In the genomic region with DNA sequence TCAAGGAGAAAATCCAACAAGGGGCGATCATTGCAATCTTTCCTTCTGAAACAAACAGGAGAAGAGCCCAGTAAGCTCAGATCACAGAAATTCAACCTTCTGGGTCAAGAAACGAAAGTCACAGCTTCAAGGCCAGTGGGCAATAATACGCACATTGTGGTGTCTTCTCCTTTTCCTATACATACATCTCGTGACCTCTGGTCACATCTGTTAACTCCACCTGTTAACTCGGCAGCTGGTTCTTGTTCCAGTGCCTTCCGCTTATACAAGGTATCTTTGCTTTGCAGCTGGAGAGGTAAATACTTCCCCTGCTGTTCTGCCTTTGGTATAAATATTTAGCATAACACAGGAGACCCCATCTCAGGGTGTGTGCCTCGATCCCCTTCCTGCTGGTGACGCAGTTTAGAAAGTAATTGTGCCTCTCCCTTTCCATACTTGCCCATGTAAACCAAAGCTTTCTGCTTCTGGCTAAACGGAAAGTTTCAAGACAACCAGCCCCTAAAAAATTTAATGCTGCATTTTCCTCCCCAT, we compare ENCODE assay signal across 20 cellular contexts. TPM values are rescaled to one million over a fixed set of nuclear protein-coding genes. Genes with fewer than 3 reads are reported as not detected.
DNase-seq lines count a peak whose midpoint lies in the region; ATAC-seq, FAIRE-seq and TF ChIP-seq lines count a peak whose summit lies in the region.
"Had no signal": no experiment of that assay in that cellular context is flagged by ENCODE, and none has a peak within 500 bp of the region (broad histone marks: within the 10 kb centered on the region; RNA-seq: fewer than 3 reads in every experiment).

No MANE protein-coding gene starts in this region.

- H3K27ac ChIP-seq in BLaER1 = peak overlapping the region; percentile 79; the same call in 1 of the 2 replicates
- H3K27ac ChIP-seq in H1 (ENCODE audit: low read depth, low read length) = peak overlapping the region; percentile 42; the same call in 1 of the 2 replicates
- H3K27ac ChIP-seq: 22Rv1 had no signal

- H2BK12ac ChIP-seq in H1 (ENCODE audit: low read depth, low read length) = peak overlapping the region; percentile 69; the same call in 1 of the 2 replicates

- H4K91ac ChIP-seq in H1 (replicated peaks; ENCODE audit: insufficient read length, low read length) = no peak overlapping the region

- TF ChIP-seq EP300 in H1 (IDR thresholded peaks at IDR 0.05; ENCODE audit: borderline replicate concordance in 1 of 2, low read depth in 2 of 2, low read length in 2 of 2) = no peak; a peak in 1 of 3 replicates

- no peak overlapping the region for H3K14ac ChIP-seq in H1 (ENCODE audit: insufficient read length)

- peaks cover 47% of the 10 kb centered on the region for H3K9me3 ChIP-seq in BLaER1
- peaks cover 4 to 12% of the 10 kb centered on the region in 2 experiments for H3K9me3 ChIP-seq in H1 (ENCODE audit: insufficient read depth in 2 of 2, low read depth in 1 of 2, low read length in 1 of 2)

- 0 out of 2 replicates have a peak overlapping the region, but pooled peaks have one; percentile 33 for H2BK15ac ChIP-seq in H1 (ENCODE audit: low read length)

- TF ChIP-seq CTCF in H1 (IDR thresholded peaks at IDR 0.05; ENCODE audit: control extremely low read depth in 1 of 3, insufficient read depth in 1 of 3, low read depth in 1 of 3, low read length in 3 of 3) = no peak

- POLR2A ChIA-PET in H1 (lab: Charles Lee; ENCODE audit: partially characterized antibody) = no interaction called here

- H3K79me2 ChIP-seq in H1 (ENCODE audit: control insufficient read depth in 1 of 2, insufficient read depth in 2 of 2, low read length in 2 of 2) = no peaks in the 10 kb centered on the region

- no peak overlapping the region for H4K5ac ChIP-seq in H1 (ENCODE audit: insufficient read length, low read depth, low read length)

- no peak for TF ChIP-seq RAD21 in H1 (IDR thresholded peaks at IDR 0.05 in 1 of 2, conservative IDR thresholded peaks at IDR 0.05 in 1 of 2; ENCODE audit: low read depth in 2 of 2, low read length in 2 of 2)

- no peak overlapping the region for H3K18ac ChIP-seq in H1 (ENCODE audit: extremely low read depth, low read length)

- ATAC-seq in HG02870 (IDR thresholded peaks at IDR 0.05; ENCODE audit: unreplicated experiment) (peak; percentile 66), HG03342 (IDR thresholded peaks at IDR 0.05; ENCODE audit: unreplicated experiment) (no peak), GM19397 (IDR thresholded peaks at IDR 0.05; ENCODE audit: unreplicated experiment) (no peak)
- ATAC-seq: HCT116 had no signal

- H3K9ac ChIP-seq in BLaER1 (no peak overlapping the region), H1 (replicated peaks in 1 of 4; ENCODE audit: extremely low read depth in 1 of 4, low read depth in 3 of 4, low read length in 3 of 4) (no peak overlapping the region)

- H3K36me3 ChIP-seq in BLaER1 (peaks cover 56% of the 10 kb centered on the region), H1 (ENCODE audit: control insufficient read depth in 2 of 4, insufficient read depth in 4 of 4, low read length in 3 of 4) (peaks cover 0 to 9% (median 1%) of the 10 kb centered on the region in 4 experiments; a peak in 3 of 8 replicates)

- no peaks in the 10 kb centered on the region for H3K27me3 ChIP-seq in BLaER1
- H3K27me3 ChIP-seq in H1 (replicated peaks in 1 of 4; ENCODE audit: control insufficient read depth in 3 of 4, extremely low read depth in 1 of 4, insufficient read depth in 3 of 4, low read length in 3 of 4) = no peaks in the 10 kb centered on the region; a peak in 1 of 7 replicates

- H2AFZ ChIP-seq in H1 (ENCODE audit: low read length) = no peak overlapping the region

- H3K4me1 ChIP-seq in BLaER1 (peaks cover 41% of the 10 kb centered on the region), H1 (replicated peaks in 1 of 4; ENCODE audit: control insufficient read depth in 3 of 4, insufficient read depth in 4 of 4, low read length in 3 of 4) (peaks cover 7 to 18% (median 12%) of the 10 kb centered on the region in 4 experiments; a peak in 6 of 7 replicates)

- no peak for DNase-seq in H1 (ENCODE audit: low read depth in 1 of 2, low spot score in 2 of 2)
- DNase-seq in iPS-NIHi11 (ENCODE audit: low spot score) = peak; percentile 59
- DNase-seq in erythroblast (lab: John Stamatoyannopoulos, UW) = no peak
- DNase-seq in NCI-H1694 (lab: John Stamatoyannopoulos, UW) = no peak
- DNase-seq: ACHN; C1 segment of cervical spinal cord; Calu3; CD4-positive, alpha-beta T cell; DMS 273 treated with DMSO at 0.1 percent for 48 hours; GOT3; KG1 had no signal

- H2BK120ac ChIP-seq in H1 (replicated peaks; ENCODE audit: low read depth, low read length) = peak overlapping the region; percentile 28

- H3K79me1 ChIP-seq in H1 (ENCODE audit: low read depth, low read length) = no peaks in the 10 kb centered on the region

- FAIRE-seq in H1 (lab: Jason Lieb, UNC) = peak; percentile 88
- FAIRE-seq: GM12891 had no signal

- no peak overlapping the region for H3K23ac ChIP-seq in H1 (ENCODE audit: insufficient read length)

- H3K4me3 ChIP-seq in BLaER1 (no peak overlapping the region), H1 (ENCODE audit: extremely low read depth in 1 of 4, insufficient read depth in 2 of 4, low read depth in 3 of 4, low read length in 4 of 4) (peak overlapping the region in 1 of 4 experiments; percentile 11; a peak in 1 of 8 replicates)

- no peak for TF ChIP-seq POLR2A in H1 (IDR thresholded peaks at IDR 0.05; ENCODE audit: control extremely low read depth in 1 of 2, low read depth in 2 of 2, low read length in 2 of 2)
- no peak for TF ChIP-seq POLR2A in erythroblast (IDR thresholded peaks at IDR 0.05; ENCODE audit: low read length)

- H2BK5ac ChIP-seq in H1 (ENCODE audit: low read depth, low read length) = peak overlapping the region; percentile 72; the same call in 1 of the 2 replicates

- H2BK20ac ChIP-seq in H1 (ENCODE audit: low read length) = peak overlapping the region; percentile 81

- H2AK5ac ChIP-seq in H1 (ENCODE audit: low read depth, low read length) = peak overlapping the region; percentile 69; the same call in 1 of the 2 replicates

- WGBS in H1 (ENCODE audit: extremely low coverage in 1 of 2, insufficient coverage in 1 of 2, insufficient read length in 1 of 2, insufficient replicate concordance in 2 of 2, low coverage in 1 of 2, low lambda C conversion rate in 2 of 2, missing lambda C conversion rate in 1 of 2), 2 experiments = 49% methylated on average over 9 of the region's 9 CpGs; no CpG with 5 or more reads in 1 of the 2 experiments

- H3K4me2 ChIP-seq in BLaER1 (peak overlapping the region; percentile 16; the same call in 1 of the 2 replicates), H1 (ENCODE audit: insufficient read depth in 1 of 2, low read depth in 2 of 2, low read length in 2 of 2) (peak overlapping the region; percentile 45 to 63; a peak in 3 of 4 replicates)

- H4K8ac ChIP-seq in H1 (ENCODE audit: extremely low read depth, insufficient read depth, low read length) = no peak overlapping the region

- no peak overlapping the region for H3K4ac ChIP-seq in H1 (replicated peaks; ENCODE audit: insufficient read length, low read depth, low read length)

- CTCF ChIA-PET in H1 (lab: Charles Lee; ENCODE audit: partially characterized antibody) = interaction anchor here (0.5 to 3.8 kb wide), 8 partner anchors 9 to 118 kb away, joined by 3 to 16 read pairs (median 4); no protein-coding TSS in a partner anchor

- no peaks in the 10 kb centered on the region for H3K23me2 ChIP-seq in H1 (ENCODE audit: low read depth, low read length)

- H3K56ac ChIP-seq in H1 (replicated peaks; ENCODE audit: insufficient read length, low read depth, low read length) = no peak overlapping the region

- H4K20me1 ChIP-seq in BLaER1 (no peaks in the 10 kb centered on the region), H1 (replicated peaks in 1 of 2; ENCODE audit: control insufficient read depth in 1 of 2, insufficient read depth in 2 of 2, low read length in 2 of 2) (no peaks in the 10 kb centered on the region)

TF ChIP-seq in H1, 55 proteins besides CTCF, POLR2A, EP300 and RAD21:
- TF ChIP-seq SIX5 (IDR thresholded peaks at IDR 0.05; ENCODE audit: low read depth, low read length) (no peak), TCF12 (IDR thresholded peaks at IDR 0.05; ENCODE audit: low read depth, low read length) (peak; percentile 79; the same call in 1 of the 2 replicates), TEAD4 (IDR thresholded peaks at IDR 0.05; ENCODE audit: low read depth, low read length) (0 out of 2 replicates have a peak, but pooled peaks have one; percentile 3)
- TF ChIP-seq, protein P1, sequence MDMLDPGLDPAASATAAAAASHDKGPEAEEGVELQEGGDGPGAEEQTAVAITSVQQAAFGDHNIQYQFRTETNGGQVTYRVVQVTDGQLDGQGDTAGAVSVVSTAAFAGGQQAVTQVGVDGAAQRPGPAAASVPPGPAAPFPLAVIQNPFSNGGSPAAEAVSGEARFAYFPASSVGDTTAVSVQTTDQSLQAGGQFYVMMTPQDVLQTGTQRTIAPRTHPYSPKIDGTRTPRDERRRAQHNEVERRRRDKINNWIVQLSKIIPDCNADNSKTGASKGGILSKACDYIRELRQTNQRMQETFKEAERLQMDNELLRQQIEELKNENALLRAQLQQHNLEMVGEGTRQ (IDR thresholded peaks at IDR 0.05; ENCODE audit: low read length) = peak; percentile 38; the same call in 1 of the 2 replicates
- TF ChIP-seq, protein P2, sequence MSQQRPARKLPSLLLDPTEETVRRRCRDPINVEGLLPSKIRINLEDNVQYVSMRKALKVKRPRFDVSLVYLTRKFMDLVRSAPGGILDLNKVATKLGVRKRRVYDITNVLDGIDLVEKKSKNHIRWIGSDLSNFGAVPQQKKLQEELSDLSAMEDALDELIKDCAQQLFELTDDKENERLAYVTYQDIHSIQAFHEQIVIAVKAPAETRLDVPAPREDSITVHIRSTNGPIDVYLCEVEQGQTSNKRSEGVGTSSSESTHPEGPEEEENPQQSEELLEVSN (IDR thresholded peaks at IDR 0.05) = peak; percentile 30; the same call in 1 of the 2 replicates

RNA-seq across cellular contexts. Expression of a gene that starts 45.0 kb away (rescaled TPM):
- 5.6 and 5.8 TPM in 2 replicates for total RNA-seq in H1 (2021; fragmentation: NEBNext Ultra II Directional; extraction: Animal tissue kit (Norgen Biotek cat#: 25700))
- polyA plus RNA-seq in H1 (2011; rRNA removed) = 1.8 and 2.2 TPM in 2 replicates
- 4.3 TPM for polyA plus RNA-seq in H1 (2011; cell fraction: cytosol; rRNA removed)
- polyA plus RNA-seq in H1 (2011; cell fraction: nucleus; rRNA removed) = 6.1 TPM
- polyA plus RNA-seq in H1 (2012, experiment 1 of 2) = 4.0 to 5.0 TPM (median 4.6 TPM) in 4 replicates
- polyA plus RNA-seq in H1 (2012, experiment 2 of 2) = 0.66 TPM
- 2.4 TPM for polyA plus RNA-seq in H1 (2013, experiment 1 of 2)
- polyA plus RNA-seq in H1 (2013, experiment 2 of 2) = 2.4 TPM
- 3.5 and 5.3 TPM in 2 replicates for polyA minus RNA-seq in H1 (2011; rRNA and poly(A)+ RNA removed)
- 4.6 TPM for polyA minus RNA-seq in H1 (2011; cell fraction: cytosol; rRNA and poly(A)+ RNA removed)
- polyA minus RNA-seq in H1 (2011; cell fraction: nucleus; rRNA and poly(A)+ RNA removed) = 8.3 TPM
- total RNA-seq: G401 had no signal
- polyA plus RNA-seq: IgD-negative memory B cell had no signal
